ENCODE assay signal across 15 cellular contexts in the genomic region with DNA sequence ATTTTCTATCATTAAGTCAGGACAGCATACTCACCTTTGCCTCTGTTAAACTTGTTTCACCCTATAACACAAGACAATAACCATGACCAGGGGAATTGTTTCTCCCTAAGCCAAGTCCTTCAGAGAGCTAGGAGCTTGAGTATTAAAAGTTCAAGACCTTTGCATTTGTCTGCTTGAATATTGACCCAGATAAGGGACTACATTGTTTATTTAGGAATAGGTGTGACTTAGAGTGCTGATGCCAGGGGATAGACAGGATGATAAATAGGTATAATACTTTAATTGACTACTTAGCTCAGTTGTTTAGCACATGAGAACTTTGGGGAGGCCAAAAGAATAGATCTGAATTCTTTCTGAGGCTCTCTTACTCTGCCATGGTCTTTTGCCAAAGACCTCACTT.
DNase-seq lines count a peak whose midpoint lies in the region; ATAC-seq and TF ChIP-seq lines count a peak whose summit lies in the region.
"Had no signal": no experiment of that assay in that cellular context is flagged by ENCODE, and none has a peak within 500 bp of the region (broad histone marks: within the 10 kb centered on the region; RNA-seq: fewer than 3 reads in every experiment).

No MANE protein-coding gene starts in this region.

- DNase-seq in NCI-H82 (lab: John Stamatoyannopoulos, UW) (peak; percentile 47), NCI-H82 treated with DMSO at 0.1 percent for 48 hours (lab: John Stamatoyannopoulos, UW; ENCODE audit: unreplicated experiment) (peak; percentile 30), nephron progenitor cell (no peak), testis (no peak)
- DNase-seq in activated T-cell treated with anti-CD3 and anti-CD28 coated beads, Interleukin-2, amount 50 U/mL, for 24 hours, result no peak
- DNase-seq: Calu3; CD4-positive, alpha-beta memory T cell; COR-L47; DMS53; DMS79 treated with DMSO at 0.1 percent for 48 hours; GF-D8; H9 had no signal

- H3K27me3 Mint-ChIP-seq in nephron progenitor cell (ENCODE audit: low read depth, poor library complexity), result no peaks in the 10 kb centered on the region
- peaks cover 15% of the 10 kb centered on the region for H3K27me3 Mint-ChIP-seq in activated T-cell treated with anti-CD3 and anti-CD28 coated beads, Interleukin-2, amount 50 U/mL, for 24 hours

- H3K36me3 ChIP-seq in testis (ENCODE audit: low read depth, missing control alignments), result no peaks in the 10 kb centered on the region

- peaks cover 20% of the 10 kb centered on the region for H3K4me1 ChIP-seq in testis

- no peak for TF ChIP-seq POLR2A in testis (IDR thresholded peaks at IDR 0.05)

- H3K9me3 ChIP-seq in testis, result no peaks in the 10 kb centered on the region

- peaks cover 43% of the 10 kb centered on the region for H3K4me1 Mint-ChIP-seq in nephron progenitor cell
- no peaks in the 10 kb centered on the region for H3K4me1 Mint-ChIP-seq in activated T-cell treated with anti-CD3 and anti-CD28 coated beads, Interleukin-2, amount 50 U/mL, for 24 hours (ENCODE audit: low read depth)
- H3K4me1 Mint-ChIP-seq: CD4-positive, alpha-beta memory T cell had no signal

- H3K36me3 Mint-ChIP-seq in nephron progenitor cell (ENCODE audit: low read depth), result peaks cover 18% of the 10 kb centered on the region
- no peaks in the 10 kb centered on the region for H3K36me3 Mint-ChIP-seq in activated T-cell treated with anti-CD3 and anti-CD28 coated beads, Interleukin-2, amount 50 U/mL, for 24 hours (ENCODE audit: low read depth)
- H3K36me3 Mint-ChIP-seq: CD4-positive, alpha-beta memory T cell had no signal

- H3K27me3 ChIP-seq in testis, result no peaks in the 10 kb centered on the region

- H3K4me3 Mint-ChIP-seq in nephron progenitor cell, result no peak overlapping the region
- no peak overlapping the region for H3K4me3 Mint-ChIP-seq in activated T-cell treated with anti-CD3 and anti-CD28 coated beads, Interleukin-2, amount 50 U/mL, for 24 hours
- H3K4me3 Mint-ChIP-seq: CD4-positive, alpha-beta memory T cell; GM23338; H9 had no signal

- H3K9me3 Mint-ChIP-seq in nephron progenitor cell, result no peaks in the 10 kb centered on the region
- no peaks in the 10 kb centered on the region for H3K9me3 Mint-ChIP-seq in activated T-cell treated with anti-CD3 and anti-CD28 coated beads, Interleukin-2, amount 50 U/mL, for 24 hours
- H3K9me3 Mint-ChIP-seq: GM23338, H9 had no signal

- no peak for TF ChIP-seq CTCF in nephron progenitor cell (IDR thresholded peaks at IDR 0.05)
- TF ChIP-seq CTCF in testis (IDR thresholded peaks at IDR 0.05), result no peak

- intact Hi-C loops in testis (cut with DNase I; ENCODE audit: low total_unique reads), result no loop called here

- H3K27ac Mint-ChIP-seq in nephron progenitor cell, result peak overlapping the region; percentile 25
- no peak overlapping the region for H3K27ac Mint-ChIP-seq in activated T-cell treated with anti-CD3 and anti-CD28 coated beads, Interleukin-2, amount 50 U/mL, for 24 hours
- H3K27ac Mint-ChIP-seq: CD4-positive, alpha-beta memory T cell; GM23338; H9 had no signal

- ATAC-seq in GM21825 (IDR thresholded peaks at IDR 0.05; ENCODE audit: unreplicated experiment), result no peak
- ATAC-seq: GM23338, HCT116 had no signal

- no peak overlapping the region for H3K27ac ChIP-seq in testis

- H3K4me3 ChIP-seq in testis, result no peak overlapping the region
- H3K4me3 ChIP-seq: GM23338 had no signal

Comparison
In these comparisons a context has a peak if more than half of its experiments do, and no peak if none do; other contexts are left out.
1. DNase-seq: peak in NCI-H82 (single experiment) and NCI-H82 treated with DMSO at 0.1 percent for 48 hours (single experiment); none in nephron progenitor cell (single experiment), testis (single experiment) and activated T-cell treated with anti-CD3 and anti-CD28 coated beads, Interleukin-2, amount 50 U/mL, for 24 hours (single experiment).